15 cellular contexts compared by ENCODE assay signal in the genomic region with DNA sequence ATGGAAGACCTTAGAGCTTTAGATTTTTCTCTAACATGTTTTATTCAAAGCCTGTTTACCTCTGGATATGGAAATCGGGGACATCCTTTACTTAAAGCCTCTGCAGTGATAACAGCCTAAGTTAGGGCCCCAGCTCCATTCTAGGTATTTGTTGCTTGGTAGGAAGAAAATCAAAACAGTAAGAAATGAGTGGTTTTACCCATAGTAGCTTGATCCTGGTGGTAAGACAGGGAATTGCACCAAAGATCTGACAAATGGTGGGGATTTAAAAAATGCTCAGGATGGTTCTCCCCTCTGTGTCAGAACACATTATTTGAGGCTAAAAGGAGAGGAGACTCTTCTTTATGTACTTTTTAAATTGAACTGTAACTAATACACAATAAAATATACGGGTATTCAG. TPM values are rescaled to one million over a fixed set of nuclear protein-coding genes. Genes with fewer than 3 reads are reported as not detected.
DNase-seq lines count a peak whose midpoint lies in the region; ATAC-seq and TF ChIP-seq lines count a peak whose summit lies in the region.
"Had no signal": no experiment of that assay in that cellular context is flagged by ENCODE, and none has a peak within 500 bp of the region (broad histone marks: within the 10 kb centered on the region; RNA-seq: fewer than 3 reads in every experiment).

No MANE protein-coding gene starts in this region.

- dilution Hi-C loops in IMR-90 (cut with HindIII; ENCODE audit: low sequenced_read_pairs, unreplicated experiment) = no loop called here

- no peak overlapping the region for H2BK120ac ChIP-seq in IMR-90 (ENCODE audit: low read depth, low read length)

- no peak overlapping the region for H2AK5ac ChIP-seq in IMR-90 (ENCODE audit: low read depth, low read length)

- H3K79me1 ChIP-seq in IMR-90 (ENCODE audit: low read depth in 1 of 2, low read length in 2 of 2) = no peaks in the 10 kb centered on the region

- CTCF ChIA-PET in IMR-90 (lab: Yijun Ruan, JAX) = no interaction called here
- CTCF ChIA-PET in CD4-positive, alpha-beta T cell (lab: Charles Lee) = interaction anchor here (0.6 to 1.6 kb wide), 3 partner anchors 8 to 289 kb away, joined by 3 read pairs; no protein-coding TSS in a partner anchor

- no peak overlapping the region for H2BK15ac ChIP-seq in IMR-90 (ENCODE audit: low read depth, low read length)

- no peaks in the 10 kb centered on the region for H4K20me1 ChIP-seq in IMR-90 (ENCODE audit: insufficient read depth, low read length)

- no peak overlapping the region for H3K18ac ChIP-seq in IMR-90 (ENCODE audit: low read depth, low read length)

- H4K5ac ChIP-seq in IMR-90 (ENCODE audit: low read depth, low read length) = no peak overlapping the region

- H3K4me2 ChIP-seq in IMR-90 (ENCODE audit: low read depth, low read length) = no peak overlapping the region

- H3K23ac ChIP-seq in IMR-90 (ENCODE audit: low read depth, low read length) = no peak overlapping the region

- H3K4ac ChIP-seq in IMR-90 (ENCODE audit: low read depth, low read length) = no peak overlapping the region

- BruUV-seq in IMR-90 (replicated peaks; lab: Mats Ljungman, UMichigan) = no TSS peak

- intact Hi-C loops in IMR-90 (cut with micrococcal nuclease) (no loop called here), right cardiac atrium (cut with DNase I) (no loop called here)
- intact Hi-C loops in CD4-positive, alpha-beta T cell (cut with DNase I, micrococcal nuclease) = no loop called here

- no peak overlapping the region for H3K27ac Mint-ChIP-seq in osteocyte (ENCODE audit: unreplicated experiment)
- H3K27ac Mint-ChIP-seq in CD4-positive, alpha-beta T cell = no peak overlapping the region
- H3K27ac Mint-ChIP-seq: activated T-helper 17 cell treated with anti-CD3 and anti-CD28 coated beads, Interleukin-2, amount 50 U/mL, for 72 hours; T-helper 2 cell treated with Interferon-gamma antibody and Interleukin-4, amounts not matched to agents 5 μg/mL and 100 μg/mL, for 36 hours had no signal

- H3K36me3 ChIP-seq in IMR-90 (ENCODE audit: control insufficient read depth, insufficient read depth, low read length) = no peaks in the 10 kb centered on the region
- H3K36me3 ChIP-seq: lower lobe of right lung, upper lobe of left lung had no signal

- in situ Hi-C loops in IMR-90 (cut with MboI; ENCODE audit: low sequenced_read_pairs) = no loop called here

- WGBS in IMR-90 (ENCODE audit: extremely low coverage in 2 of 2, insufficient read length in 1 of 2), 2 experiments = no CpG with 5 or more reads among the region's 2 CpGs
- 89% methylated on average over 2 of the region's 2 CpGs for WGBS in right cardiac atrium

- H2BK20ac ChIP-seq in IMR-90 (ENCODE audit: low read depth, low read length) = no peak overlapping the region

- ATAC-seq in IMR-90 (ENCODE audit: low read depth) (no peak), right cardiac atrium (no peak)
- ATAC-seq in CD4-positive, alpha-beta T cell (ENCODE audit: poor library complexity) = no peak
- ATAC-seq in stimulated activated naive CD8-positive, alpha-beta T cell treated with anti-CD3 and anti-CD28 coated beads, Interleukin-15, Interleukin-2, amounts not matched to agents 100 U/mL and 50 U/mL, for 24 hours = no peak
- ATAC-seq: activated T-helper 17 cell treated with anti-CD3 and anti-CD28 coated beads, Interleukin-2, amount 50 U/mL, for 72 hours; lower lobe of right lung; Panc1 had no signal

- no peak overlapping the region for H4K91ac ChIP-seq in IMR-90 (ENCODE audit: insufficient read depth, low read depth, low read length)

- no peak for TF ChIP-seq POLR2A in IMR-90 (IDR thresholded peaks at IDR 0.05; ENCODE audit: low read depth, low read length)

- H3K4me3 ChIP-seq in IMR-90 (ENCODE audit: insufficient read depth, low read depth, low read length) = no peak overlapping the region
- no peak overlapping the region for H3K4me3 ChIP-seq in cardiac fibroblast (replicated peaks in 1 of 2; ENCODE audit: low read depth in 2 of 2, low read length in 2 of 2)
- no peak overlapping the region for H3K4me3 ChIP-seq in right cardiac atrium (ENCODE audit: low read length)
- H3K4me3 ChIP-seq: lower lobe of right lung, upper lobe of left lung had no signal

- H2BK5ac ChIP-seq in IMR-90 (ENCODE audit: low read depth, low read length, poor library complexity, severe bottlenecking) = no peak overlapping the region

- no peak overlapping the region for H3K56ac ChIP-seq in IMR-90 (ENCODE audit: extremely low read depth, insufficient read depth, low read length)

- peaks cover 4% of the 10 kb centered on the region for H3K9me3 Mint-ChIP-seq in osteocyte (ENCODE audit: unreplicated experiment)
- H3K9me3 Mint-ChIP-seq in CD4-positive, alpha-beta T cell = no peaks in the 10 kb centered on the region
- H3K9me3 Mint-ChIP-seq: activated T-helper 17 cell treated with anti-CD3 and anti-CD28 coated beads, Interleukin-2, amount 50 U/mL, for 72 hours; brain; T-helper 2 cell treated with Interferon-gamma antibody and Interleukin-4, amounts not matched to agents 5 μg/mL and 100 μg/mL, for 36 hours had no signal

- TF ChIP-seq RAD21 in IMR-90 (IDR thresholded peaks at IDR 0.05; ENCODE audit: low read length) = no peak

- H3K14ac ChIP-seq in IMR-90 (replicated peaks; ENCODE audit: low read depth, low read length) = no peak overlapping the region

- H3K27me3 Mint-ChIP-seq in osteocyte (ENCODE audit: unreplicated experiment) = no peaks in the 10 kb centered on the region
- no peaks in the 10 kb centered on the region for H3K27me3 Mint-ChIP-seq in CD4-positive, alpha-beta T cell
- H3K27me3 Mint-ChIP-seq: activated T-helper 17 cell treated with anti-CD3 and anti-CD28 coated beads, Interleukin-2, amount 50 U/mL, for 72 hours; brain had no signal

- no peak overlapping the region for H4K8ac ChIP-seq in IMR-90 (ENCODE audit: low read depth in 2 of 2, low read length in 2 of 2)

- no peak overlapping the region for H2AK9ac ChIP-seq in IMR-90 (replicated peaks; ENCODE audit: low read depth, low read length, poor library complexity)

- H3K9ac ChIP-seq in IMR-90 (ENCODE audit: low read depth, low read length) = no peak overlapping the region

- H2AFZ ChIP-seq in IMR-90 (replicated peaks; ENCODE audit: low read length, poor library complexity) = no peak overlapping the region

- TF ChIP-seq CTCF in IMR-90 (conservative IDR thresholded peaks at IDR 0.05; ENCODE audit: low read depth, low read length) (peak; percentile 6; the same call in 1 of the 2 replicates), cardiac fibroblast (IDR thresholded peaks at IDR 0.05; ENCODE audit: low read depth, low read length) (peak; percentile 14), osteocyte (IDR thresholded peaks at IDR 0.05) (peak; percentile 10)
- TF ChIP-seq CTCF in CD4-positive, alpha-beta T cell (IDR thresholded peaks at IDR 0.05) = no peak

- DNase-seq in DMS53 (lab: John Stamatoyannopoulos, UW) (peak; percentile 24), DMS53 treated with DMSO at 0.1 percent for 48 hours (lab: John Stamatoyannopoulos, UW; ENCODE audit: unreplicated experiment) (no peak), IMR-90 (no peak), cardiac fibroblast (ENCODE audit: low read depth in 2 of 2) (no peak), osteocyte (ENCODE audit: extremely low spot score, unreplicated experiment) (no peak), right cardiac atrium (no peak)
- no peak for DNase-seq in CD4-positive, alpha-beta T cell
- DNase-seq in stimulated activated naive CD8-positive, alpha-beta T cell treated with anti-CD3 and anti-CD28 coated beads, Interleukin-15, Interleukin-2, amounts not matched to agents 100 U/mL and 50 U/mL, for 24 hours = no peak
- DNase-seq: lower lobe of right lung, nucleus accumbens, upper lobe of left lung had no signal

- no peaks in the 10 kb centered on the region for H3K4me1 Mint-ChIP-seq in osteocyte (ENCODE audit: unreplicated experiment)
- no peaks in the 10 kb centered on the region for H3K4me1 Mint-ChIP-seq in CD4-positive, alpha-beta T cell (ENCODE audit: low read depth)
- H3K4me1 Mint-ChIP-seq: activated T-helper 17 cell treated with anti-CD3 and anti-CD28 coated beads, Interleukin-2, amount 50 U/mL, for 72 hours had no signal

- POLR2A ChIA-PET in IMR-90 (lab: Charles Lee; ENCODE audit: unreplicated experiment) = no interaction called here
- POLR2A ChIA-PET in CD4-positive, alpha-beta T cell (lab: Charles Lee) = no interaction called here

- H3K9me3 ChIP-seq in IMR-90 (ENCODE audit: control insufficient read depth, insufficient read depth, low read length) (peaks cover 2% of the 10 kb centered on the region; the same call in 1 of the 2 replicates), right cardiac atrium (ENCODE audit: control insufficient read depth, low read length) (no peaks in the 10 kb centered on the region)
- H3K9me3 ChIP-seq in CD4-positive, alpha-beta T cell (ENCODE audit: control insufficient read depth, low read length) = no peaks in the 10 kb centered on the region
- H3K9me3 ChIP-seq: lower lobe of right lung, upper lobe of left lung had no signal

- no peak overlapping the region for H3K4me3 Mint-ChIP-seq in osteocyte (ENCODE audit: unreplicated experiment)
- H3K4me3 Mint-ChIP-seq in CD4-positive, alpha-beta T cell = no peak overlapping the region
- H3K4me3 Mint-ChIP-seq: activated T-helper 17 cell treated with anti-CD3 and anti-CD28 coated beads, Interleukin-2, amount 50 U/mL, for 72 hours; brain; T-helper 2 cell treated with Interferon-gamma antibody and Interleukin-4, amounts not matched to agents 5 μg/mL and 100 μg/mL, for 36 hours had no signal

- no peaks in the 10 kb centered on the region for H3K4me1 ChIP-seq in IMR-90 (ENCODE audit: control insufficient read depth, insufficient read depth, low read length)
- H3K4me1 ChIP-seq in right cardiac atrium (ENCODE audit: control insufficient read depth, insufficient read depth, low read length) = no peaks in the 10 kb centered on the region
- H3K4me1 ChIP-seq: lower lobe of right lung, upper lobe of left lung had no signal

- H3K27me3 ChIP-seq in IMR-90 (ENCODE audit: control insufficient read depth, insufficient read depth, low read length) (no peaks in the 10 kb centered on the region), right cardiac atrium (ENCODE audit: control insufficient read depth, insufficient read depth) (no peaks in the 10 kb centered on the region)
- no peaks in the 10 kb centered on the region for H3K27me3 ChIP-seq in CD4-positive, alpha-beta T cell (ENCODE audit: control insufficient read depth, insufficient read depth, low read length)
- H3K27me3 ChIP-seq: upper lobe of left lung had no signal

- no peaks in the 10 kb centered on the region for H3K36me3 Mint-ChIP-seq in osteocyte (ENCODE audit: unreplicated experiment)
- no peaks in the 10 kb centered on the region for H3K36me3 Mint-ChIP-seq in CD4-positive, alpha-beta T cell (ENCODE audit: low read depth)
- H3K36me3 Mint-ChIP-seq: brain had no signal

- H3K9me1 ChIP-seq in IMR-90 (ENCODE audit: insufficient read depth, low read length) = no peaks in the 10 kb centered on the region

- H3K27ac ChIP-seq in IMR-90 (ENCODE audit: insufficient read depth, low read length) (no peak overlapping the region), right cardiac atrium (ENCODE audit: low read length) (no peak overlapping the region)
- no peak overlapping the region for H3K27ac ChIP-seq in CD4-positive, alpha-beta T cell (ENCODE audit: low read depth, low read length)
- H3K27ac ChIP-seq: lower lobe of right lung, upper lobe of left lung had no signal

RNA-seq across cellular contexts. Expression of gene AFF2, which starts 52.4 kb away (rescaled TPM):
- 0.72 and 0.83 TPM in 2 replicates for total RNA-seq in IMR-90 (2012; rRNA removed)
- polyA plus RNA-seq in IMR-90 (2012; rRNA removed) = 0.11 and 0.15 TPM in 2 replicates
- polyA plus RNA-seq in IMR-90 (2012; cell fraction: cytosol; rRNA removed) = under 0.01 and 0.01 TPM in 2 replicates
- 0.05 TPM in 1 of 2 replicates, not detected in the other for polyA plus RNA-seq in IMR-90 (2012; cell fraction: nucleus; rRNA removed; ENCODE audit: low replicate concordance)
- 0.89 and 0.99 TPM in 2 replicates for total RNA-seq in osteocyte
- 1 to 10 TPM; 5.9 to 6.2 TPM for total RNA-seq in CD4-positive, alpha-beta T cell
- total RNA-seq in right cardiac atrium = 1 to 10 TPM; 1.3 to 3.1 (median 2.5) TPM
- polyA plus RNA-seq in right cardiac atrium = 1.00 TPM
